Comparison of ENCODE assay signal across 10 cellular contexts in the genomic region with DNA sequence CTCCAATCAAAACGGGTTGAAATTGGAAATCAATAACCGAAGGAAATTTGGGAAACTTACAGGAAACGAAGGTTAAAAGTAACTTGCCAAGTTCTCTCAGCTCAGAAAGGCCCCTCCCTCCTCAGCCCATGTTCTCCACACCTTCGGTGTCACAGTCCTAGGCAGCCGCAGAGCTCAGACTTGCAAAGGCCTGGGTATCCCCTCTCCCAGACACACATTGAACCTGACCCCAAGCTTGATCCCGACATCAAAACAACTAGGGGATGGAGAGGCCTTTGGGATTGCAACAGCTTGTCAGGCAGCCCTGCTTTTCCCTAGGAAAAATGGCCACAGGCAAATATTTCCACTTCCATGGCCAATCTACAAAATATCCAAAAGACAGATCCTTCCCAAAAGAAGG. TPM values are rescaled to one million over a fixed set of nuclear protein-coding genes. Genes with fewer than 3 reads are reported as not detected.
DNase-seq lines count a peak whose midpoint lies in the region; ATAC-seq and TF ChIP-seq lines count a peak whose summit lies in the region.
"Had no signal": no experiment of that assay in that cellular context is flagged by ENCODE, and none has a peak within 500 bp of the region (broad histone marks: within the 10 kb centered on the region; RNA-seq: fewer than 3 reads in every experiment).

No MANE protein-coding gene starts in this region.

- CTCF ChIA-PET in CD8-positive, alpha-beta memory T cell (lab: Charles Lee) = interaction anchor here (0.8 to 12.6 kb wide), 5 partner anchors 9 to 34 kb away, joined by 3 to 208 read pairs (median 8); a partner anchor contains a TSS

- peaks cover 0 to 6% (median 0%) of the 10 kb centered on the region in 3 donors for H3K36me3 Mint-ChIP-seq in CD8-positive, alpha-beta memory T cell
- H3K36me3 Mint-ChIP-seq in T-helper 17 cell (ENCODE audit: low read depth) = no peaks in the 10 kb centered on the region
- H3K36me3 Mint-ChIP-seq: activated naive CD4-positive, alpha-beta T cell treated with anti-CD3 and anti-CD28 coated beads, Interleukin-2, amount 50 U/mL, for 24 hours had no signal

- peaks cover 98% of the 10 kb centered on the region for H3K4me1 ChIP-seq in CD8-positive, alpha-beta memory T cell (ENCODE audit: insufficient read depth, low read length)
- H3K4me1 ChIP-seq in esophagus (ENCODE audit: control insufficient read depth in 2 of 2, insufficient read depth in 2 of 2, low read length in 1 of 2) (peaks cover 59 to 66% of the 10 kb centered on the region in 2 donors), sigmoid colon (peaks cover 0 to 100% (median 99%) of the 10 kb centered on the region in 4 donors)

- no peak for TF ChIP-seq EP300 in sigmoid colon (IDR thresholded peaks at IDR 0.05)

- peak in 1 of 5 donors; percentile 59 for DNase-seq in CD8-positive, alpha-beta memory T cell
- DNase-seq in T-helper 17 cell (no peak), sigmoid colon (no peak), NCI-H226 (no peak), ecto neural progenitor cell (ENCODE audit: low spot score) (no peak), MG63 (no peak)
- DNase-seq: COR-L47 had no signal

- TF ChIP-seq POLR2A in sigmoid colon (IDR thresholded peaks at IDR 0.05) = no peak

- peak overlapping the region; percentile 23 to 71 (median 49) for H3K4me3 Mint-ChIP-seq in CD8-positive, alpha-beta memory T cell
- no peak overlapping the region for H3K4me3 Mint-ChIP-seq in T-helper 17 cell
- H3K4me3 Mint-ChIP-seq: activated naive CD4-positive, alpha-beta T cell treated with anti-CD3 and anti-CD28 coated beads, Interleukin-2, amount 50 U/mL, for 24 hours had no signal

- intact Hi-C loops in sigmoid colon (cut with DNase I) = loop anchor here (5.0 kb wide), 1 partner anchor 38 kb away; no protein-coding TSS in a partner anchor

- no peak overlapping the region for H3K4me3 ChIP-seq in CD8-positive, alpha-beta memory T cell (ENCODE audit: low read length)
- H3K4me3 ChIP-seq in esophagus (ENCODE audit: low read depth in 1 of 2, low read length in 2 of 2) (no peak overlapping the region), sigmoid colon (no peak overlapping the region), MG63 (no peak overlapping the region)

- no peaks in the 10 kb centered on the region for H3K9me3 ChIP-seq in CD8-positive, alpha-beta memory T cell (ENCODE audit: low read length)
- H3K9me3 ChIP-seq in T-helper 17 cell (ENCODE audit: control insufficient read depth, low read length, poor library complexity, severe bottlenecking) = no peaks in the 10 kb centered on the region
- H3K9me3 ChIP-seq in esophagus (ENCODE audit: control insufficient read depth in 2 of 2, insufficient read depth in 1 of 2, low read depth in 1 of 2, low read length in 1 of 2) = no peaks in the 10 kb centered on the region
- no peaks in the 10 kb centered on the region for H3K9me3 ChIP-seq in sigmoid colon
- no peaks in the 10 kb centered on the region for H3K9me3 ChIP-seq in MG63

- H3K4me1 Mint-ChIP-seq in CD8-positive, alpha-beta memory T cell = peaks cover 89 to 100% (median 97%) of the 10 kb centered on the region in 3 donors
- peaks cover 78% of the 10 kb centered on the region for H3K4me1 Mint-ChIP-seq in T-helper 17 cell

- WGBS in esophagus, 2 donors = 32 to 39% methylated on average over 6 of the region's 6 CpGs
- 33 to 65% methylated on average over 6 of the region's 6 CpGs for WGBS in sigmoid colon, 2 donors

- no peak for TF ChIP-seq CTCF in sigmoid colon (IDR thresholded peaks at IDR 0.05)

- H3K27ac Mint-ChIP-seq in CD8-positive, alpha-beta memory T cell = peak overlapping the region; percentile 87 to 99 (median 98)
- H3K27ac Mint-ChIP-seq in T-helper 17 cell = peak overlapping the region; percentile 96

- peaks cover 0 to 2% of the 10 kb centered on the region in 2 donors for H3K27me3 Mint-ChIP-seq in CD8-positive, alpha-beta memory T cell
- H3K27me3 Mint-ChIP-seq in T-helper 17 cell = no peaks in the 10 kb centered on the region
- H3K27me3 Mint-ChIP-seq: activated naive CD4-positive, alpha-beta T cell treated with anti-CD3 and anti-CD28 coated beads, Interleukin-2, amount 50 U/mL, for 24 hours had no signal

- POLR2A ChIA-PET in CD8-positive, alpha-beta memory T cell (lab: Charles Lee) = interaction anchor here (0.5 to 1.5 kb wide), 8 partner anchors 9 to 93 kb away, joined by 3 to 11 read pairs (median 6); a partner anchor contains a TSS

- H3K9me3 Mint-ChIP-seq in CD8-positive, alpha-beta memory T cell = no peaks in the 10 kb centered on the region
- H3K9me3 Mint-ChIP-seq: activated naive CD4-positive, alpha-beta T cell treated with anti-CD3 and anti-CD28 coated beads, Interleukin-2, amount 50 U/mL, for 24 hours had no signal

- ATAC-seq in T-helper 17 cell = no peak
- no peak for ATAC-seq in HG03175 (IDR thresholded peaks at IDR 0.05; ENCODE audit: unreplicated experiment)

- H3K36me3 ChIP-seq in CD8-positive, alpha-beta memory T cell (ENCODE audit: insufficient read depth, low read length) = no peaks in the 10 kb centered on the region
- H3K36me3 ChIP-seq in esophagus (ENCODE audit: control insufficient read depth in 2 of 2, insufficient read depth in 2 of 2, low read length in 1 of 2) = no peaks in the 10 kb centered on the region
- H3K36me3 ChIP-seq in sigmoid colon = no peaks in the 10 kb centered on the region
- H3K36me3 ChIP-seq in MG63 = no peaks in the 10 kb centered on the region

- H3K27me3 ChIP-seq in CD8-positive, alpha-beta memory T cell (ENCODE audit: insufficient read depth, low read length, poor library complexity, severe bottlenecking) = no peaks in the 10 kb centered on the region
- H3K27me3 ChIP-seq in esophagus (ENCODE audit: control insufficient read depth in 1 of 2, insufficient read depth in 2 of 2, low read length in 2 of 2) (no peaks in the 10 kb centered on the region), sigmoid colon (no peaks in the 10 kb centered on the region), MG63 (no peaks in the 10 kb centered on the region)

- H3K27ac ChIP-seq in CD8-positive, alpha-beta memory T cell (ENCODE audit: low read depth, low read length) = peak overlapping the region; percentile 41
- H3K27ac ChIP-seq in esophagus (ENCODE audit: low read depth in 2 of 2, low read length in 1 of 2) (peak overlapping the region; percentile 45 to 98), sigmoid colon (peak overlapping the region; percentile 99 to 100 (median 100))

RNA-seq across cellular contexts. Expression of gene PNMA1, which starts 35.5 kb away (rescaled TPM):
- total RNA-seq in CD8-positive, alpha-beta memory T cell = 10 to 100 TPM; 56.8 to 61.0 TPM
- 43.7 TPM for polyA plus RNA-seq in CD8-positive, alpha-beta memory T cell
- total RNA-seq in T-helper 17 cell = 10 to 100 TPM; 42.0 to 53.7 TPM
- 10 to 100 TPM; 12.7 to 13.2 TPM for polyA plus RNA-seq in esophagus
- 10 to 100 TPM; 33.5 to 63.1 (median 37.3) TPM for total RNA-seq in sigmoid colon
- 10 to 100 TPM; 11.4 to 20.4 (median 16.9) TPM for polyA plus RNA-seq in sigmoid colon
- 22.1 and 38.5 TPM in 2 replicates for total RNA-seq in MG63 (2014; rRNA removed; shearing (Covaris generic); ENCODE audit: low replicate concordance)

Comparison
In these comparisons a context has a peak if more than half of its experiments do, and no peak if none do; other contexts are left out.
1. H3K27ac ChIP-seq: peak in every context shown above with its lines; median percentile 100 in sigmoid colon; 72 in esophagus; 41 in CD8-positive, alpha-beta memory T cell.